Comparison of ENCODE assay signal across 2 cellular contexts in genomic region chr1:115360505-115361129, GRCh38. TPM values are rescaled to one million over a fixed set of nuclear protein-coding genes. Genes with fewer than 3 reads are reported as not detected.
"Had no signal": no experiment of that assay in that cellular context is flagged by ENCODE, and none has a peak within 500 bp of the region (broad histone marks: within the 10 kb centered on the region; RNA-seq: fewer than 3 reads in every experiment).

No MANE protein-coding gene starts in this region.

RNA-seq across cellular contexts. Expression of gene NGF, which starts 22.6 kb away (rescaled TPM):
- total RNA-seq: H1, H4 had no signal
